ENCODE assay signal across 8 cellular contexts in genomic region chr4:104966349-104967033, GRCh38.
A peak's percentile ranks its signal among the peaks of the same experiment; 100 is the strongest.
DNase-seq lines count a peak whose midpoint lies in the region; ATAC-seq and TF ChIP-seq lines count a peak whose summit lies in the region.

No MANE protein-coding gene starts in this region.

- H3K4me3 ChIP-seq in GM06990 (replicated peaks; ENCODE audit: low read depth, low read length) (peak overlapping the region; percentile 45), mononuclear cell (ENCODE audit: low read length) (peak overlapping the region; percentile 2), dorsolateral prefrontal cortex (no peak overlapping the region)

- H3K27ac Mint-ChIP-seq in activated CD4-positive, alpha-beta memory T cell treated with anti-CD3 and anti-CD28 coated beads for 36 hours = peak overlapping the region; percentile 79

- no peaks in the 10 kb centered on the region for H3K9me3 ChIP-seq in mononuclear cell (ENCODE audit: low read depth, low read length)

- peaks cover 24% of the 10 kb centered on the region for H3K4me1 ChIP-seq in mononuclear cell (ENCODE audit: insufficient read depth, low read length)

- no peak for TF ChIP-seq CTCF in GM06990 (IDR thresholded peaks at IDR 0.05; ENCODE audit: insufficient read depth, low read length, poor library complexity, severe bottlenecking)
- no peak for TF ChIP-seq CTCF in dorsolateral prefrontal cortex (IDR thresholded peaks at IDR 0.05 in 54 of 56, conservative IDR thresholded peaks at IDR 0.05 in 2 of 56; ENCODE audit: low read depth in 1 of 56, partially characterized antibody in 56 of 56)

- H3K36me3 Mint-ChIP-seq in activated CD4-positive, alpha-beta memory T cell treated with anti-CD3 and anti-CD28 coated beads for 36 hours = no peaks in the 10 kb centered on the region

- POLR2A ChIA-PET in activated CD4-positive, alpha-beta memory T cell treated with anti-CD3 and anti-CD28 coated beads for 36 hours (lab: Charles Lee) = interaction anchor here (0.7 kb wide), 1 partner anchor 91 kb away, joined by 3 read pairs; no protein-coding TSS in a partner anchor

- H3K36me3 ChIP-seq in GM06990 (ENCODE audit: control insufficient read depth, insufficient read depth, low read length) = peaks cover 3% of the 10 kb centered on the region; the same call in 1 of the 2 replicates

- CTCF ChIA-PET in activated CD4-positive, alpha-beta memory T cell treated with anti-CD3 and anti-CD28 coated beads for 36 hours (lab: Charles Lee) = interaction anchor here (0.5 to 0.8 kb wide), 2 partner anchors 15 to 92 kb away, joined by 3 read pairs; no protein-coding TSS in a partner anchor

- H3K4me3 Mint-ChIP-seq in activated CD4-positive, alpha-beta memory T cell treated with anti-CD3 and anti-CD28 coated beads for 36 hours = peak overlapping the region; percentile 48

- H3K4me1 Mint-ChIP-seq in activated CD4-positive, alpha-beta memory T cell treated with anti-CD3 and anti-CD28 coated beads for 36 hours (ENCODE audit: low read depth) = peaks cover 15% of the 10 kb centered on the region

- intact Hi-C loops in activated CD4-positive, alpha-beta memory T cell treated with anti-CD3 and anti-CD28 coated beads for 36 hours (cut with micrococcal nuclease) = loop anchor here (1.0 to 2.0 kb wide), 7 partner anchors 28 to 508 kb away; partner anchors contain the start of gene PPA2
- intact Hi-C loops in dorsolateral prefrontal cortex (cut with DNase I) = no loop called here

- H3K27me3 ChIP-seq in GM06990 (replicated peaks; ENCODE audit: control insufficient read depth, insufficient read depth, low read length) = no peaks in the 10 kb centered on the region
- no peaks in the 10 kb centered on the region for H3K27me3 ChIP-seq in mononuclear cell (ENCODE audit: insufficient read depth, low read length)
- peaks cover 0 to 6% (median 0%) of the 10 kb centered on the region in 45 donors for H3K27me3 ChIP-seq in dorsolateral prefrontal cortex

- ATAC-seq in GM19438 (IDR thresholded peaks at IDR 0.05; ENCODE audit: low read depth, unreplicated experiment) = peak; percentile 96
- peak; percentile 98 for ATAC-seq in HG03432 (IDR thresholded peaks at IDR 0.05; ENCODE audit: unreplicated experiment)

- H3K27me3 Mint-ChIP-seq in activated CD4-positive, alpha-beta memory T cell treated with anti-CD3 and anti-CD28 coated beads for 36 hours = peaks cover 5% of the 10 kb centered on the region

- DNase-seq in GM06990 (ENCODE audit: extremely low read depth, insufficient read length) = peak; percentile 77
- DNase-seq in activated CD4-positive, alpha-beta memory T cell treated with anti-CD3 and anti-CD28 coated beads for 36 hours = peak; percentile 47
- DNase-seq in cortex of kidney (lab: John Stamatoyannopoulos, UW) = no peak
- DNase-seq in dorsolateral prefrontal cortex = no peak
- no peak for DNase-seq in NK-92 (lab: John Stamatoyannopoulos, UW; ENCODE audit: unreplicated experiment)

- no peak overlapping the region for H3K27ac ChIP-seq in dorsolateral prefrontal cortex

- peaks cover 4% of the 10 kb centered on the region for H3K9me3 Mint-ChIP-seq in activated CD4-positive, alpha-beta memory T cell treated with anti-CD3 and anti-CD28 coated beads for 36 hours

Comparison
In these comparisons a context has a peak if more than half of its experiments do, and no peak if none do; other contexts are left out.
1. DNase-seq: peak in GM06990 (single experiment) and activated CD4-positive, alpha-beta memory T cell treated with anti-CD3 and anti-CD28 coated beads for 36 hours (single experiment); none in cortex of kidney (single experiment), dorsolateral prefrontal cortex (0 of 10) and NK-92 (single experiment).
2. H3K4me3 ChIP-seq: peak in GM06990 (single experiment) and mononuclear cell (single experiment); none in dorsolateral prefrontal cortex (0 of 59).